ENCODE assay signal across 1 cellular context in the genomic region with DNA sequence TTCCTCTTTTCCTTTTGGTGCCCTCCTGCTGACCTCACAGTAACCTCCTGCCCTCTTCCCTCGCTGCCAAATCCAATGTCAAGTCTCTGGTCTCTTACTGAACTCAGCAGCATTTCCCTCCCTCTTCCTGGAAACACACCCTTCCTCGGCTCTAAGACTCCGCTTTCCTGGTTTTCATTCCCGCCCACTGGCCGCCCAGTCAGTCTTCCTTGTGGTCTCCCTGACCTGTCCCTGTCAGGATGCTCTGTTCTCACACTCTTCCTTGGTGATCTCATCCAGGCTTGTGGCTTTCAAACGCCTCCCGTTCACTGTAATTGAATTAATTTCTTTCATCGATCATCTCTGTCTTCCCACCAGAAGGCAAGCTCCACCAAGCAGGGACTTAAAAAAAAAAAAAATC.
A peak's percentile ranks its signal among the peaks of the same experiment; 100 is the strongest.
TF ChIP-seq lines count a peak whose summit lies in the region.

No MANE protein-coding gene starts in this region.

TF ChIP-seq in WTC11, 78 proteins besides CTCF, POLR2A, EP300 and RAD21 (continued from another document):
- TF ChIP-seq ZBTB43 (CRISPR knock-in tag; IDR thresholded peaks at IDR 0.05) (no peak), SMAD3 (CRISPR knock-in tag; IDR thresholded peaks at IDR 0.05; ENCODE audit: borderline replicate concordance) (no peak), ZNF121 (CRISPR knock-in tag; IDR thresholded peaks at IDR 0.05) (0 out of 2 replicates have a peak, but pooled peaks have one; percentile 24)
- TF ChIP-seq, protein P1, sequence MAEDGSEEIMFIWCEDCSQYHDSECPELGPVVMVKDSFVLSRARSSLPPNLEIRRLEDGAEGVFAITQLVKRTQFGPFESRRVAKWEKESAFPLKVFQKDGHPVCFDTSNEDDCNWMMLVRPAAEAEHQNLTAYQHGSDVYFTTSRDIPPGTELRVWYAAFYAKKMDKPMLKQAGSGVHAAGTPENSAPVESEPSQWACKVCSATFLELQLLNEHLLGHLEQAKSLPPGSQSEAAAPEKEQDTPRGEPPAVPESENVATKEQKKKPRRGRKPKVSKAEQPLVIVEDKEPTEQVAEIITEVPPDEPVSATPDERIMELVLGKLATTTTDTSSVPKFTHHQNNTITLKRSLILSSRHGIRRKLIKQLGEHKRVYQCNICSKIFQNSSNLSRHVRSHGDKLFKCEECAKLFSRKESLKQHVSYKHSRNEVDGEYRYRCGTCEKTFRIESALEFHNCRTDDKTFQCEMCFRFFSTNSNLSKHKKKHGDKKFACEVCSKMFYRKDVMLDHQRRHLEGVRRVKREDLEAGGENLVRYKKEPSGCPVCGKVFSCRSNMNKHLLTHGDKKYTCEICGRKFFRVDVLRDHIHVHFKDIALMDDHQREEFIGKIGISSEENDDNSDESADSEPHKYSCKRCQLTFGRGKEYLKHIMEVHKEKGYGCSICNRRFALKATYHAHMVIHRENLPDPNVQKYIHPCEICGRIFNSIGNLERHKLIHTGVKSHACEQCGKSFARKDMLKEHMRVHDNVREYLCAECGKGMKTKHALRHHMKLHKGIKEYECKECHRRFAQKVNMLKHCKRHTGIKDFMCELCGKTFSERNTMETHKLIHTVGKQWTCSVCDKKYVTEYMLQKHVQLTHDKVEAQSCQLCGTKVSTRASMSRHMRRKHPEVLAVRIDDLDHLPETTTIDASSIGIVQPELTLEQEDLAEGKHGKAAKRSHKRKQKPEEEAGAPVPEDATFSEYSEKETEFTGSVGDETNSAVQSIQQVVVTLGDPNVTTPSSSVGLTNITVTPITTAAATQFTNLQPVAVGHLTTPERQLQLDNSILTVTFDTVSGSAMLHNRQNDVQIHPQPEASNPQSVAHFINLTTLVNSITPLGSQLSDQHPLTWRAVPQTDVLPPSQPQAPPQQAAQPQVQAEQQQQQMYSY (CRISPR knock-in tag; IDR thresholded peaks at IDR 0.05): peak; percentile 97
TF ChIP-seq in WTC11: peak in this region for 2.
